Comparison of ENCODE assay signal across 1 cellular context in genomic region chr12:122858591-122859302, GRCh38.
TF ChIP-seq lines count a peak whose summit lies in the region.

No MANE protein-coding gene starts in this region.

TF ChIP-seq in IMR-90, 13 proteins besides CTCF, POLR2A, EP300 and RAD21:
- no peak for TF ChIP-seq FOS (IDR thresholded peaks at IDR 0.05; ENCODE audit: low read depth, low read length)
- no peak for TF ChIP-seq NFE2L2 (IDR thresholded peaks at IDR 0.05; ENCODE audit: low read depth, low read length)
- no peak for TF ChIP-seq CHD1 (IDR thresholded peaks at IDR 0.05; ENCODE audit: low read depth, low read length)
- no peak for TF ChIP-seq SMC3 (IDR thresholded peaks at IDR 0.05; ENCODE audit: low read depth, low read length)
- no peak for TF ChIP-seq BHLHE40 (IDR thresholded peaks at IDR 0.05; ENCODE audit: low read depth, low read length)
TF ChIP-seq in IMR-90: peak in this region for 0.
